Comparison of ENCODE assay signal across 12 cellular contexts in genomic region chr5:102453716-102454115, GRCh38. TPM values are rescaled to one million over a fixed set of nuclear protein-coding genes. Genes with fewer than 3 reads are reported as not detected.
DNase-seq lines count a peak whose midpoint lies in the region; ATAC-seq and TF ChIP-seq lines count a peak whose summit lies in the region.
"Had no signal": no experiment of that assay in that cellular context is flagged by ENCODE, and none has a peak within 500 bp of the region (broad histone marks: within the 10 kb centered on the region; RNA-seq: fewer than 3 reads in every experiment).

No MANE protein-coding gene starts in this region.

- peaks cover 5% of the 10 kb centered on the region for H3K4me1 Mint-ChIP-seq in T-helper 2 cell treated with Interferon-gamma antibody and Interleukin-4, amounts not matched to agents 5 μg/mL and 100 μg/mL, for 36 hours (ENCODE audit: low read depth)
- H3K4me1 Mint-ChIP-seq in activated T-cell treated with anti-CD3 and anti-CD28 coated beads, Interleukin-2, amount 50 U/mL, for 4 hours (ENCODE audit: low read depth) = no peaks in the 10 kb centered on the region

- peak; percentile 22 for DNase-seq in GM10248 (ENCODE audit: extremely low spot score)
- DNase-seq in GM20000 (ENCODE audit: low spot score) = peak; percentile 28
- no peak for DNase-seq in T-helper 2 cell treated with Interferon-gamma antibody and Interleukin-4, amounts not matched to agents 5 μg/mL and 100 μg/mL, for 36 hours (ENCODE audit: low spot score)
- DNase-seq in activated T-cell treated with anti-CD3 and anti-CD28 coated beads, Interleukin-2, amount 50 U/mL, for 4 hours = no peak
- no peak for DNase-seq in stimulated activated CD4-positive, alpha-beta T cell treated with anti-CD3 and anti-CD28 coated beads, Interleukin-2, amount 100 ng/mL, for 48 hours
- DNase-seq in NCI-H2107 treated with DMSO at 0.1 percent for 48 hours (lab: John Stamatoyannopoulos, UW; ENCODE audit: unreplicated experiment) = no peak
- DNase-seq in amygdala (lab: John Stamatoyannopoulos, UW) = no peak
- DNase-seq: DMS 273 treated with DMSO at 0.1 percent for 48 hours, NCI-H1417, stomach had no signal

- ATAC-seq in HG03139 (IDR thresholded peaks at IDR 0.05; ENCODE audit: unreplicated experiment) = peak; percentile 93
- ATAC-seq in activated T-cell treated with anti-CD3 and anti-CD28 coated beads, Interleukin-2, amount 50 U/mL, for 4 hours = no peak

- no peak for TF ChIP-seq CTCF in GM10248 (IDR thresholded peaks at IDR 0.05; ENCODE audit: control extremely low read depth, extremely low read depth, low read depth, missing control alignments)
- no peak for TF ChIP-seq CTCF in GM20000 (IDR thresholded peaks at IDR 0.05; ENCODE audit: extremely low read depth, missing control alignments)

- no peak overlapping the region for H3K27ac Mint-ChIP-seq in T-helper 2 cell treated with Interferon-gamma antibody and Interleukin-4, amounts not matched to agents 5 μg/mL and 100 μg/mL, for 36 hours

- H3K36me3 Mint-ChIP-seq in T-helper 2 cell treated with Interferon-gamma antibody and Interleukin-4, amounts not matched to agents 5 μg/mL and 100 μg/mL, for 36 hours (ENCODE audit: low read depth) = no peaks in the 10 kb centered on the region
- H3K36me3 Mint-ChIP-seq in activated T-cell treated with anti-CD3 and anti-CD28 coated beads, Interleukin-2, amount 50 U/mL, for 4 hours (ENCODE audit: insufficient read depth) = no peaks in the 10 kb centered on the region

- peak overlapping the region; percentile 34 for H3K4me3 Mint-ChIP-seq in T-helper 2 cell treated with Interferon-gamma antibody and Interleukin-4, amounts not matched to agents 5 μg/mL and 100 μg/mL, for 36 hours
- H3K4me3 Mint-ChIP-seq in activated T-cell treated with anti-CD3 and anti-CD28 coated beads, Interleukin-2, amount 50 U/mL, for 4 hours = no peak overlapping the region

- no peaks in the 10 kb centered on the region for H3K27me3 Mint-ChIP-seq in T-helper 2 cell treated with Interferon-gamma antibody and Interleukin-4, amounts not matched to agents 5 μg/mL and 100 μg/mL, for 36 hours (ENCODE audit: low read depth)
- H3K27me3 Mint-ChIP-seq in activated T-cell treated with anti-CD3 and anti-CD28 coated beads, Interleukin-2, amount 50 U/mL, for 4 hours (ENCODE audit: low read depth) = peaks cover 4% of the 10 kb centered on the region

- H3K9me3 Mint-ChIP-seq in T-helper 2 cell treated with Interferon-gamma antibody and Interleukin-4, amounts not matched to agents 5 μg/mL and 100 μg/mL, for 36 hours = no peaks in the 10 kb centered on the region
- no peaks in the 10 kb centered on the region for H3K9me3 Mint-ChIP-seq in activated T-cell treated with anti-CD3 and anti-CD28 coated beads, Interleukin-2, amount 50 U/mL, for 4 hours

- CTCF ChIA-PET in GM10248 (lab: Yijun Ruan, JAX) = no interaction called here

- POLR2A ChIA-PET in GM10248 (lab: Yijun Ruan, JAX) = no interaction called here

RNA-seq across cellular contexts. Expression of gene SLCO6A1, which starts 45.1 kb away (rescaled TPM):
- not detected for total RNA-seq in activated T-cell treated with anti-CD3 and anti-CD28 coated beads, Interleukin-2, amount 50 U/mL, for 4 hours
- total RNA-seq: activated CD8-positive, alpha-beta memory T cell treated with anti-CD3 and anti-CD28 coated beads for 36 hours; stomach had no signal

Comparison
In these comparisons a context has a peak if more than half of its experiments do, and no peak if none do; other contexts are left out.
1. DNase-seq: peak in GM10248 (single experiment) and GM20000 (single experiment); none in T-helper 2 cell treated with Interferon-gamma antibody and Interleukin-4, amounts not matched to agents 5 μg/mL and 100 μg/mL, for 36 hours (single experiment), activated T-cell treated with anti-CD3 and anti-CD28 coated beads, Interleukin-2, amount 50 U/mL, for 4 hours (single experiment), stimulated activated CD4-positive, alpha-beta T cell treated with anti-CD3 and anti-CD28 coated beads, Interleukin-2, amount 100 ng/mL, for 48 hours (0 of 2), NCI-H2107 treated with DMSO at 0.1 percent for 48 hours (single experiment) and amygdala (0 of 56).